8 cellular contexts compared by ENCODE assay signal in genomic region chr9:113682297-113682771, GRCh38.
DNase-seq lines count a peak whose midpoint lies in the region; ATAC-seq and TF ChIP-seq lines count a peak whose summit lies in the region.

No MANE protein-coding gene starts in this region.

- H3K9me3 ChIP-seq in CD8-positive, alpha-beta memory T cell (ENCODE audit: low read length): no peaks in the 10 kb centered on the region
- 0 out of 2 replicates have a peak, but pooled peaks cover 2% of the 10 kb centered on the region for H3K9me3 ChIP-seq in OCI-LY3 (ENCODE audit: insufficient read depth, low read length)
- no peaks in the 10 kb centered on the region for H3K9me3 ChIP-seq in parathyroid adenoma (ENCODE audit: control insufficient read depth, low read length)

- intact Hi-C loops in Right ventricle myocardium superior (cut with DNase I): loop anchor here (10.0 kb wide), 1 partner anchor 352 kb away; no protein-coding TSS in a partner anchor

- H3K36me3 ChIP-seq in CD8-positive, alpha-beta memory T cell (ENCODE audit: insufficient read depth, low read length): no peaks in the 10 kb centered on the region
- H3K36me3 ChIP-seq in OCI-LY3 (replicated peaks; ENCODE audit: low read depth, low read length): peaks cover 5% of the 10 kb centered on the region
- no peaks in the 10 kb centered on the region for H3K36me3 ChIP-seq in parathyroid adenoma (ENCODE audit: control insufficient read depth, insufficient read depth, low read length)

- H3K36me3 Mint-ChIP-seq in CD8-positive, alpha-beta memory T cell: peaks cover 0 to 8% (median 0%) of the 10 kb centered on the region in 3 donors
- no peaks in the 10 kb centered on the region for H3K36me3 Mint-ChIP-seq in activated naive CD8-positive, alpha-beta T cell treated with anti-CD3 and anti-CD28 coated beads, Interleukin-2, amount 10 ng/mL, durations not matched to agents 7 days and 5 days

- no peak overlapping the region for H3K27ac Mint-ChIP-seq in CD8-positive, alpha-beta memory T cell
- no peak overlapping the region for H3K27ac Mint-ChIP-seq in activated naive CD8-positive, alpha-beta T cell treated with anti-CD3 and anti-CD28 coated beads, Interleukin-2, amount 10 ng/mL, durations not matched to agents 7 days and 5 days

- peak; percentile 91 for TF ChIP-seq CTCF in HL-60 (IDR thresholded peaks at IDR 0.05; ENCODE audit: insufficient read depth, low read length)
- peak; percentile 89 for TF ChIP-seq CTCF in OCI-LY3 (IDR thresholded peaks at IDR 0.05; ENCODE audit: low read depth, low read length)
- peak; percentile 70 for TF ChIP-seq CTCF in parathyroid adenoma (IDR thresholded peaks at IDR 0.05)

- H3K27me3 ChIP-seq in CD8-positive, alpha-beta memory T cell (ENCODE audit: insufficient read depth, low read length, poor library complexity, severe bottlenecking): peaks cover 9% of the 10 kb centered on the region
- H3K27me3 ChIP-seq in HL-60 (ENCODE audit: insufficient read depth, poor library complexity, severe bottlenecking) (no peaks in the 10 kb centered on the region), OCI-LY3 (ENCODE audit: low read depth, low read length) (peaks cover 16% of the 10 kb centered on the region), parathyroid adenoma (ENCODE audit: control insufficient read depth, insufficient read depth, low read length) (no peaks in the 10 kb centered on the region)

- H3K4me1 ChIP-seq in CD8-positive, alpha-beta memory T cell (ENCODE audit: insufficient read depth, low read length): no peaks in the 10 kb centered on the region
- H3K4me1 ChIP-seq in OCI-LY3 (ENCODE audit: low read length) (peaks cover 6% of the 10 kb centered on the region), parathyroid adenoma (no peaks in the 10 kb centered on the region)

- no peak overlapping the region for H3K4me3 ChIP-seq in CD8-positive, alpha-beta memory T cell (ENCODE audit: low read length)
- H3K4me3 ChIP-seq in HL-60 (replicated peaks; ENCODE audit: insufficient read depth, low read length): no peak overlapping the region
- H3K4me3 ChIP-seq in OCI-LY3 (ENCODE audit: low read length): no peak overlapping the region
- no peak overlapping the region for H3K4me3 ChIP-seq in parathyroid adenoma (ENCODE audit: low read depth, low read length)

- H3K79me2 ChIP-seq in OCI-LY3 (ENCODE audit: low read length): no peaks in the 10 kb centered on the region
- no peaks in the 10 kb centered on the region for H3K79me2 ChIP-seq in parathyroid adenoma

- H3K4me3 Mint-ChIP-seq in CD8-positive, alpha-beta memory T cell: no peak overlapping the region
- no peak overlapping the region for H3K4me3 Mint-ChIP-seq in activated naive CD8-positive, alpha-beta T cell treated with anti-CD3 and anti-CD28 coated beads, Interleukin-2, amount 10 ng/mL, durations not matched to agents 7 days and 5 days

- no peak overlapping the region for H3K27ac ChIP-seq in CD8-positive, alpha-beta memory T cell (ENCODE audit: low read depth, low read length)
- H3K27ac ChIP-seq in HL-60 (replicated peaks) (no peak overlapping the region), OCI-LY3 (ENCODE audit: low read length) (no peak overlapping the region), parathyroid adenoma (no peak overlapping the region)

- H3K9me3 Mint-ChIP-seq in CD8-positive, alpha-beta memory T cell: no peaks in the 10 kb centered on the region
- no peaks in the 10 kb centered on the region for H3K9me3 Mint-ChIP-seq in activated naive CD8-positive, alpha-beta T cell treated with anti-CD3 and anti-CD28 coated beads, Interleukin-2, amount 10 ng/mL, durations not matched to agents 7 days and 5 days

- POLR2A ChIA-PET in CD8-positive, alpha-beta memory T cell (lab: Charles Lee): no interaction called here
- POLR2A ChIA-PET in activated naive CD8-positive, alpha-beta T cell treated with anti-CD3 and anti-CD28 coated beads, Interleukin-2, amount 10 ng/mL, durations not matched to agents 7 days and 5 days (lab: Charles Lee): no interaction called here

- H3K9ac ChIP-seq in OCI-LY3 (ENCODE audit: low read length) (no peak overlapping the region), parathyroid adenoma (no peak overlapping the region)

- H2AFZ ChIP-seq in OCI-LY3 (ENCODE audit: low read depth, low read length) (peak overlapping the region; percentile 98), parathyroid adenoma (no peak overlapping the region)

- H3K4me1 Mint-ChIP-seq in CD8-positive, alpha-beta memory T cell: peaks cover 5 to 11% (median 7%) of the 10 kb centered on the region in 3 donors
- peaks cover 3% of the 10 kb centered on the region for H3K4me1 Mint-ChIP-seq in activated naive CD8-positive, alpha-beta T cell treated with anti-CD3 and anti-CD28 coated beads, Interleukin-2, amount 10 ng/mL, durations not matched to agents 7 days and 5 days

- H3K4me2 ChIP-seq in OCI-LY3 (ENCODE audit: low read length): peak overlapping the region; percentile 59
- H3K4me2 ChIP-seq in parathyroid adenoma (ENCODE audit: low read length): no peak overlapping the region

- DNase-seq in CD8-positive, alpha-beta memory T cell: peak in 4 of 5 donors; percentile 9 to 54 (median 15)
- DNase-seq in HL-60 (ENCODE audit: low read depth in 1 of 2, low spot score in 1 of 2): peak in 1 of 2 experiments; percentile 41
- peak; percentile 55 for DNase-seq in activated naive CD8-positive, alpha-beta T cell treated with anti-CD3 and anti-CD28 coated beads, Interleukin-2, amount 10 ng/mL, durations not matched to agents 7 days and 5 days
- peak; percentile 71 for DNase-seq in Right ventricle myocardium superior

- no peak for ATAC-seq in activated naive CD8-positive, alpha-beta T cell treated with anti-CD3 and anti-CD28 coated beads, Interleukin-2, amount 10 ng/mL, durations not matched to agents 7 days and 5 days (ENCODE audit: low read depth)
- ATAC-seq in Right ventricle myocardium superior (ENCODE audit: poor library complexity): peak; percentile 71
- no peak for ATAC-seq in HG02798 (IDR thresholded peaks at IDR 0.05; ENCODE audit: poor library complexity, unreplicated experiment)
- ATAC-seq in GM21825 (IDR thresholded peaks at IDR 0.05; ENCODE audit: unreplicated experiment): no peak

- H4K20me1 ChIP-seq in OCI-LY3 (ENCODE audit: insufficient read depth, low read length): no peaks in the 10 kb centered on the region

- CTCF ChIA-PET in CD8-positive, alpha-beta memory T cell (lab: Charles Lee): no interaction called here

- H3K27me3 Mint-ChIP-seq in CD8-positive, alpha-beta memory T cell: peaks cover 36 to 82% of the 10 kb centered on the region in 2 donors
- H3K27me3 Mint-ChIP-seq in activated naive CD8-positive, alpha-beta T cell treated with anti-CD3 and anti-CD28 coated beads, Interleukin-2, amount 10 ng/mL, durations not matched to agents 7 days and 5 days: peaks cover 38% of the 10 kb centered on the region
